ENCODE assay signal across 7 cellular contexts in genomic region chr2:11498543-11499034, GRCh38. TPM values are rescaled to one million over a fixed set of nuclear protein-coding genes. Genes with fewer than 3 reads are reported as not detected.
DNase-seq lines count a peak whose midpoint lies in the region; ATAC-seq and TF ChIP-seq lines count a peak whose summit lies in the region.

No MANE protein-coding gene starts in this region.

- no peaks in the 10 kb centered on the region for H3K27me3 Mint-ChIP-seq in nephron (ENCODE audit: low read depth)

- peak in 49 of 56 donors; percentile 20 to 88 (median 60) for DNase-seq in amygdala (lab: John Stamatoyannopoulos, UW)
- no peak for DNase-seq in stimulated activated CD4-positive, alpha-beta T cell treated with anti-CD3 and anti-CD28 coated beads, Interleukin-12 subunit alpha, Interleukin-12 subunit beta, amount 100 ng/mL, for 4 hours
- no peak for DNase-seq in H7
- no peak for DNase-seq in coronary artery (ENCODE audit: low spot score)

- no peaks in the 10 kb centered on the region for H3K36me3 ChIP-seq in H7 (replicated peaks; ENCODE audit: control insufficient read depth, insufficient read depth, low read length)

- H3K27ac ChIP-seq in coronary artery: peak overlapping the region in 1 of 2 donors; percentile 3

- ATAC-seq in GM19467 (IDR thresholded peaks at IDR 0.05; ENCODE audit: unreplicated experiment) (peak; percentile 86), HG03280 (IDR thresholded peaks at IDR 0.05; ENCODE audit: unreplicated experiment) (peak; percentile 89)

- no peak for TF ChIP-seq CTCF in nephron (IDR thresholded peaks at IDR 0.05; ENCODE audit: unreplicated experiment in 3 of 3)
- TF ChIP-seq CTCF in coronary artery (IDR thresholded peaks at IDR 0.05): no peak

- H3K27me3 ChIP-seq in H7 (ENCODE audit: control insufficient read depth, insufficient read depth, low read length): no peaks in the 10 kb centered on the region

- H3K4me3 ChIP-seq in H7 (ENCODE audit: insufficient read depth, low read depth, low read length): no peak overlapping the region
- H3K4me3 ChIP-seq in coronary artery: no peak overlapping the region

- peaks cover 8% of the 10 kb centered on the region for H3K9me3 Mint-ChIP-seq in nephron

- peaks cover 17% of the 10 kb centered on the region for H3K4me1 Mint-ChIP-seq in nephron

- H3K4me3 Mint-ChIP-seq in nephron: peak overlapping the region in 1 of 3 experiments; percentile 9

- H3K27ac Mint-ChIP-seq in nephron: peak overlapping the region in 2 of 3 experiments; percentile 48 to 72

- H3K36me3 Mint-ChIP-seq in nephron (ENCODE audit: low read depth): peaks cover 16% of the 10 kb centered on the region

RNA-seq across cellular contexts. Expression of gene E2F6, which starts 32.6 kb away (rescaled TPM):
- 23.2 and 25.0 TPM in 2 replicates for total RNA-seq in H7 (2014; rRNA removed; shearing (Covaris generic))

RNA-seq across cellular contexts. Expression of gene GREB1, which starts 35.3 kb away (rescaled TPM):
- total RNA-seq in H7 (2014; rRNA removed; shearing (Covaris generic)): 16.9 and 17.3 TPM in 2 replicates

Comparison
In these comparisons a context has a peak if more than half of its experiments do, and no peak if none do; other contexts are left out.
1. DNase-seq: peak in amygdala (49 of 56); none in stimulated activated CD4-positive, alpha-beta T cell treated with anti-CD3 and anti-CD28 coated beads, Interleukin-12 subunit alpha, Interleukin-12 subunit beta, amount 100 ng/mL, for 4 hours (single experiment), H7 (single experiment) and coronary artery (single experiment).